Comparison of ENCODE assay signal across 8 cellular contexts in genomic region chr2:38600242-38600891, GRCh38. TPM values are rescaled to one million over a fixed set of nuclear protein-coding genes. Genes with fewer than 3 reads are reported as not detected.
A peak's percentile ranks its signal among the peaks of the same experiment; 100 is the strongest.
DNase-seq lines count a peak whose midpoint lies in the region; ATAC-seq and TF ChIP-seq lines count a peak whose summit lies in the region.

No MANE protein-coding gene starts in this region.

- no peaks in the 10 kb centered on the region for H3K9me3 Mint-ChIP-seq in endodermal cell

- no peaks in the 10 kb centered on the region for H3K27me3 ChIP-seq in H7 (ENCODE audit: control insufficient read depth, insufficient read depth, low read length)
- H3K27me3 ChIP-seq in RWPE2 (ENCODE audit: insufficient read depth, poor library complexity, severe bottlenecking) = no peaks in the 10 kb centered on the region
- no peaks in the 10 kb centered on the region for H3K27me3 ChIP-seq in endodermal cell (ENCODE audit: control insufficient read depth, insufficient read depth, low read length, poor library complexity, severe bottlenecking)
- no peaks in the 10 kb centered on the region for H3K27me3 ChIP-seq in psoas muscle (ENCODE audit: insufficient read depth in 3 of 3, low read length in 2 of 3)

- no peaks in the 10 kb centered on the region for H3K27me3 Mint-ChIP-seq in endodermal cell (ENCODE audit: insufficient read depth)

- H3K4me3 ChIP-seq in H7 (ENCODE audit: insufficient read depth, low read depth, low read length) (peak overlapping the region; percentile 89), RWPE2 (ENCODE audit: severe bottlenecking) (peak overlapping the region; percentile 88), endodermal cell (ENCODE audit: low read length) (peak overlapping the region; percentile 98), psoas muscle (peak overlapping the region; percentile 80)

- intact Hi-C loops in psoas muscle (cut with DNase I) = loop anchor here (5.0 kb wide), 2 partner anchors 67 to 122 kb away; partner anchors contain the start of gene GALM (in 2 of the 2)

- H3K36me3 Mint-ChIP-seq in endodermal cell (ENCODE audit: low read depth) = no peaks in the 10 kb centered on the region

- H3K4me3 Mint-ChIP-seq in endodermal cell = peak overlapping the region; percentile 85

- peaks cover 37% of the 10 kb centered on the region for H3K4me1 Mint-ChIP-seq in endodermal cell

- H3K9ac ChIP-seq in endodermal cell (ENCODE audit: extremely low read depth, low read length, poor library complexity, severe bottlenecking) = peak overlapping the region; percentile 80

- H3K27ac Mint-ChIP-seq in endodermal cell = peak overlapping the region; percentile 93

- DNase-seq in H7 (peak; percentile 24), RWPE2 (ENCODE audit: low spot score) (no peak), endodermal cell (peak; percentile 57), psoas muscle (no peak), pons (ENCODE audit: low spot score) (no peak), HuH-7.5 (ENCODE audit: low spot score) (no peak), ureter (ENCODE audit: low spot score) (no peak)

- H3K27ac ChIP-seq in RWPE2 (ENCODE audit: poor library complexity, severe bottlenecking) = peak overlapping the region; percentile 83
- no peak overlapping the region for H3K27ac ChIP-seq in endodermal cell (ENCODE audit: low read depth, low read length)
- H3K27ac ChIP-seq in psoas muscle = peak overlapping the region; percentile 97

- H3K36me3 ChIP-seq in H7 (replicated peaks; ENCODE audit: control insufficient read depth, insufficient read depth, low read length) (no peaks in the 10 kb centered on the region), RWPE2 (ENCODE audit: low read depth) (no peaks in the 10 kb centered on the region), endodermal cell (ENCODE audit: control insufficient read depth, insufficient read depth, low read length) (peaks cover 2% of the 10 kb centered on the region), psoas muscle (ENCODE audit: insufficient read depth in 1 of 2, low read depth in 1 of 2) (no peaks in the 10 kb centered on the region)

- TF ChIP-seq CTCF in RWPE2 (IDR thresholded peaks at IDR 0.05; ENCODE audit: poor library complexity, severe bottlenecking) (no peak), endodermal cell (conservative IDR thresholded peaks at IDR 0.05) (no peak), psoas muscle (IDR thresholded peaks at IDR 0.05) (no peak)

- peaks cover 18% of the 10 kb centered on the region for H3K4me1 ChIP-seq in RWPE2 (ENCODE audit: insufficient read depth, poor library complexity, severe bottlenecking)
- H3K4me1 ChIP-seq in endodermal cell (ENCODE audit: control insufficient read depth, insufficient read depth, low read length) = no peaks in the 10 kb centered on the region
- H3K4me1 ChIP-seq in psoas muscle = peaks cover 50% of the 10 kb centered on the region

- 22 to 28% methylated on average over 10 to 15 of the region's 15 CpGs for WGBS in endodermal cell (ENCODE audit: insufficient coverage in 1 of 2, insufficient read length in 1 of 2), 2 experiments
- 31 to 43% (median 39%) methylated on average over 15 of the region's 15 CpGs for WGBS in psoas muscle, 3 donors

- ATAC-seq in RWPE2 (ENCODE audit: low read depth) = no peak
- ATAC-seq in psoas muscle = no peak
- no peak for ATAC-seq in GM18907 (IDR thresholded peaks at IDR 0.05; ENCODE audit: unreplicated experiment)

- H3K9me3 ChIP-seq in RWPE2 (ENCODE audit: severe bottlenecking) (no peaks in the 10 kb centered on the region), endodermal cell (ENCODE audit: control insufficient read depth, low read length) (no peaks in the 10 kb centered on the region), psoas muscle (no peaks in the 10 kb centered on the region)

RNA-seq across cellular contexts. Expression of gene HNRNPLL, which starts 2.4 kb away (rescaled TPM):
- total RNA-seq in H7 (2014; rRNA removed; shearing (Covaris generic)) = 71.6 and 72.1 TPM in 2 replicates
- total RNA-seq in endodermal cell = 10 to 100 TPM; 70.9 to 74.1 TPM
- 71.7 TPM for polyA plus RNA-seq in endodermal cell (2013, experiment 1 of 2)
- 70.4 TPM for polyA plus RNA-seq in endodermal cell (2013, experiment 2 of 2)
- total RNA-seq in psoas muscle = 10 to 100 TPM; 17.8 to 22.4 (median 19.6) TPM
- polyA plus RNA-seq in psoas muscle = 10 to 100 TPM in 1 of 3 donors, 1 to 10 TPM in 2; 6.4 to 14.6 (median 6.7) TPM
- total RNA-seq in ureter = 55.2 TPM

Comparison
In these comparisons a context has a peak if more than half of its experiments do, and no peak if none do; other contexts are left out.
1. DNase-seq: peak in H7 (single experiment) and endodermal cell (single experiment); none in RWPE2 (single experiment), psoas muscle (0 of 2), pons (single experiment), HuH-7.5 (single experiment) and ureter (single experiment).
2. Peak in every context shown above with its lines, with median percentiles within 50 percentile points of each other: H3K4me3 ChIP-seq.